Comparison of ENCODE assay signal across 18 cellular contexts in genomic region chr7:51589111-51589510, GRCh38.
DNase-seq lines count a peak whose midpoint lies in the region; TF ChIP-seq lines count a peak whose summit lies in the region.
"Had no signal": no experiment of that assay in that cellular context is flagged by ENCODE, and none has a peak within 500 bp of the region (broad histone marks: within the 10 kb centered on the region; RNA-seq: fewer than 3 reads in every experiment).

No MANE protein-coding gene starts in this region.

- no peak overlapping the region for H3K4me3 Mint-ChIP-seq in osteocyte (ENCODE audit: unreplicated experiment)
- H3K4me3 Mint-ChIP-seq: CD4-positive, CD25-positive, alpha-beta regulatory T cell; H9; T-cell had no signal

- H3K36me3 ChIP-seq in BE2C: no peaks in the 10 kb centered on the region

- H3K27ac Mint-ChIP-seq in osteocyte (ENCODE audit: unreplicated experiment): no peak overlapping the region
- H3K27ac Mint-ChIP-seq: CD4-positive, CD25-positive, alpha-beta regulatory T cell; T-cell had no signal

- H3K27me3 Mint-ChIP-seq in osteocyte (ENCODE audit: unreplicated experiment): no peaks in the 10 kb centered on the region
- H3K27me3 Mint-ChIP-seq: CD4-positive, CD25-positive, alpha-beta regulatory T cell; T-cell had no signal

- no peaks in the 10 kb centered on the region for H3K9me3 ChIP-seq in BE2C
- H3K9me3 ChIP-seq: SK-N-SH had no signal

- peaks cover 30% of the 10 kb centered on the region for H3K9me3 Mint-ChIP-seq in osteocyte (ENCODE audit: unreplicated experiment)
- H3K9me3 Mint-ChIP-seq: H9 had no signal

- no peaks in the 10 kb centered on the region for H3K4me1 Mint-ChIP-seq in osteocyte (ENCODE audit: unreplicated experiment)
- H3K4me1 Mint-ChIP-seq: CD4-positive, CD25-positive, alpha-beta regulatory T cell; T-cell had no signal

- no peaks in the 10 kb centered on the region for H3K27me3 ChIP-seq in BE2C

- peak; percentile 25 for DNase-seq in DMS 273 (lab: John Stamatoyannopoulos, UW; ENCODE audit: unreplicated experiment)
- DNase-seq in DMS 273 treated with DMSO at 0.1 percent for 48 hours (lab: John Stamatoyannopoulos, UW): no peak
- peak; percentile 34 for DNase-seq in BE2C
- DNase-seq in NAMALWA (ENCODE audit: low spot score): peak; percentile 46
- peak; percentile 54 for DNase-seq in NCI-H524 treated with DMSO at 0.1 percent for 48 hours (lab: John Stamatoyannopoulos, UW)
- no peak for DNase-seq in stimulated activated CD4-positive, alpha-beta T cell treated with anti-CD3 and anti-CD28 coated beads, Interleukin-15, amount 100 ng/mL, for 24 hours
- DNase-seq in osteocyte (ENCODE audit: extremely low spot score, unreplicated experiment): no peak
- DNase-seq in SHP77 (lab: John Stamatoyannopoulos, UW): no peak
- DNase-seq: AML-193; CD4-positive, CD25-positive, alpha-beta regulatory T cell; GF-D8; H9; MV-4-11; NCI-H1436; NCI-H2081; SHP77 treated with DMSO at 0.1 percent for 48 hours; SK-N-SH; T-cell had no signal

- TF ChIP-seq CTCF in BE2C (IDR thresholded peaks at IDR 0.05; ENCODE audit: low read depth, low read length) (no peak), osteocyte (IDR thresholded peaks at IDR 0.05) (no peak)

- peaks cover 9% of the 10 kb centered on the region; the same call in 1 of the 2 replicates for H3K4me1 ChIP-seq in BE2C

- H3K4me3 ChIP-seq in BE2C (ENCODE audit: low read depth, low read length): no peak overlapping the region

- no peaks in the 10 kb centered on the region for H3K36me3 Mint-ChIP-seq in osteocyte (ENCODE audit: unreplicated experiment)
- H3K36me3 Mint-ChIP-seq: CD4-positive, CD25-positive, alpha-beta regulatory T cell; T-cell had no signal

Comparison
In these comparisons a context has a peak if more than half of its experiments do, and no peak if none do; other contexts are left out.
1. DNase-seq: peak in DMS 273 (single experiment), BE2C (single experiment), NAMALWA (single experiment) and NCI-H524 treated with DMSO at 0.1 percent for 48 hours (single experiment); none in DMS 273 treated with DMSO at 0.1 percent for 48 hours (single experiment), stimulated activated CD4-positive, alpha-beta T cell treated with anti-CD3 and anti-CD28 coated beads, Interleukin-15, amount 100 ng/mL, for 24 hours (single experiment), osteocyte (single experiment) and SHP77 (0 of 2).